In the genomic region with DNA sequence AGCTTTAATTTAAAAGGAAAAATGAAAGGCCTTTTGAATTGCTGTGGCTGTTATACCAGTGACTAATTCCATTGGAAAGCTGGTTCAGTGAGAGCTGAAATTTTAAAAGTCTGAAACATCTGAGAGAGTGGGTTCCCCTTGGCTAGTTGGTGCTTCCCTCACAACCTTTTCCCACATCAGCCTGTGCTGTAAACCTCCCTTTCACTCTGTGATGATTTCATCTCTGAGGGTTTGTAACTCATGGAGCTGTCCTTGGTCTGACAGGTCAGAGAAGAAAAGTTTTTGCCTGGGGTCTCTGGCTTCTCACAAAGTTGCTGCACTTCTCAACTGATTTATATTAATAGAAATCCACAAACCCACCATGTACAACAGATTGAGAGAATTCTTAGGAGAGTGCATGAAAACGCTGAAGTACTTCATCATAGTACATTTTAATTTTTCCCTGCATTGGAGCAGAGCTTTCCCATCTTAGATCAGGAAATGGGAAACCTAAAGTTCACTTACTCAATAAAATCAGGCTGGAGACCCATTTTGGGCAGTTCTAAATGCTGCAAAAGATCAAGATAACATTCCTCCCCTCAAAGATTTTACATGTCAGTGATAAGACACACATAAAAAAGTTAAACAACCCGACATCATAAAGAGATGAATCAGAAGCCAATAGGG, we compare ENCODE assay signal across 15 cellular contexts.
DNase-seq lines count a peak whose midpoint lies in the region; ATAC-seq and TF ChIP-seq lines count a peak whose summit lies in the region.
"Had no signal": no experiment of that assay in that cellular context is flagged by ENCODE, and none has a peak within 500 bp of the region (broad histone marks: within the 10 kb centered on the region; RNA-seq: fewer than 3 reads in every experiment).

No MANE protein-coding gene starts in this region.

- no peak overlapping the region for H2AK9ac ChIP-seq in IMR-90 (replicated peaks; ENCODE audit: low read depth, low read length, poor library complexity)

- TF ChIP-seq CTCF in IMR-90 (conservative IDR thresholded peaks at IDR 0.05; ENCODE audit: low read depth, low read length) = no peak
- no peak for TF ChIP-seq CTCF in astrocyte of the spinal cord (IDR thresholded peaks at IDR 0.05; ENCODE audit: low read depth, low read length)

- H4K20me1 ChIP-seq in IMR-90 (ENCODE audit: insufficient read depth, low read length) = no peaks in the 10 kb centered on the region

- H3K36me3 ChIP-seq in IMR-90 (ENCODE audit: control insufficient read depth, insufficient read depth, low read length) = no peaks in the 10 kb centered on the region
- H3K36me3 ChIP-seq: suprapubic skin had no signal

- no peak overlapping the region for H3K23ac ChIP-seq in IMR-90 (ENCODE audit: low read depth, low read length)

- H2BK5ac ChIP-seq in IMR-90 (ENCODE audit: low read depth, low read length, poor library complexity, severe bottlenecking) = no peak overlapping the region

- no peaks in the 10 kb centered on the region for H3K27me3 ChIP-seq in IMR-90 (ENCODE audit: control insufficient read depth, insufficient read depth, low read length)
- H3K27me3 ChIP-seq: suprapubic skin had no signal

- H3K18ac ChIP-seq in IMR-90 (ENCODE audit: low read depth, low read length) = no peak overlapping the region

- H3K9ac ChIP-seq in IMR-90 (ENCODE audit: low read depth, low read length) = no peak overlapping the region

- H3K9me3 Mint-ChIP-seq in T-helper 2 cell treated with Interferon-gamma antibody and Interleukin-4, amounts not matched to agents 5 μg/mL and 100 μg/mL, for 36 hours = no peaks in the 10 kb centered on the region
- H3K9me3 Mint-ChIP-seq: naive B cell had no signal

- no peak for TF ChIP-seq RAD21 in IMR-90 (IDR thresholded peaks at IDR 0.05; ENCODE audit: low read length)

- dilution Hi-C loops in IMR-90 (cut with HindIII; ENCODE audit: low sequenced_read_pairs, unreplicated experiment) = no loop called here

- H3K56ac ChIP-seq in IMR-90 (ENCODE audit: extremely low read depth, insufficient read depth, low read length) = no peak overlapping the region

- no peak overlapping the region for H4K8ac ChIP-seq in IMR-90 (ENCODE audit: low read depth in 2 of 2, low read length in 2 of 2)

- no peak overlapping the region for H3K4me2 ChIP-seq in IMR-90 (ENCODE audit: low read depth, low read length)
- H3K4me2 ChIP-seq: smooth muscle cell had no signal

- H2BK15ac ChIP-seq in IMR-90 (ENCODE audit: low read depth, low read length) = no peak overlapping the region

- no peak overlapping the region for H2BK120ac ChIP-seq in IMR-90 (ENCODE audit: low read depth, low read length)

- BruUV-seq in IMR-90 (replicated peaks; lab: Mats Ljungman, UMichigan) = no TSS peak

- H3K79me1 ChIP-seq in IMR-90 (ENCODE audit: low read depth in 1 of 2, low read length in 2 of 2) = no peaks in the 10 kb centered on the region

- peaks cover 10% of the 10 kb centered on the region for H3K27me3 Mint-ChIP-seq in T-helper 2 cell treated with Interferon-gamma antibody and Interleukin-4, amounts not matched to agents 5 μg/mL and 100 μg/mL, for 36 hours (ENCODE audit: low read depth)

- H3K4me1 ChIP-seq in IMR-90 (ENCODE audit: control insufficient read depth, insufficient read depth, low read length) = no peaks in the 10 kb centered on the region
- H3K4me1 ChIP-seq: suprapubic skin had no signal

- CTCF ChIA-PET in IMR-90 (lab: Yijun Ruan, JAX) = no interaction called here

- no peak overlapping the region for H2BK20ac ChIP-seq in IMR-90 (ENCODE audit: low read depth, low read length)

- no peaks in the 10 kb centered on the region for H3K4me1 Mint-ChIP-seq in T-helper 2 cell treated with Interferon-gamma antibody and Interleukin-4, amounts not matched to agents 5 μg/mL and 100 μg/mL, for 36 hours (ENCODE audit: low read depth)
- H3K4me1 Mint-ChIP-seq: naive B cell had no signal

- no peak overlapping the region for H3K4ac ChIP-seq in IMR-90 (ENCODE audit: low read depth, low read length)

- no peak overlapping the region for H4K91ac ChIP-seq in IMR-90 (ENCODE audit: insufficient read depth, low read depth, low read length)

- no peak overlapping the region for H3K27ac Mint-ChIP-seq in T-helper 2 cell treated with Interferon-gamma antibody and Interleukin-4, amounts not matched to agents 5 μg/mL and 100 μg/mL, for 36 hours

- H3K4me3 Mint-ChIP-seq in T-helper 2 cell treated with Interferon-gamma antibody and Interleukin-4, amounts not matched to agents 5 μg/mL and 100 μg/mL, for 36 hours = no peak overlapping the region
- H3K4me3 Mint-ChIP-seq: naive B cell had no signal

- H3K9me3 ChIP-seq in IMR-90 (ENCODE audit: control insufficient read depth, insufficient read depth, low read length) = no peaks in the 10 kb centered on the region
- H3K9me3 ChIP-seq: suprapubic skin had no signal

- no peak overlapping the region for H2AK5ac ChIP-seq in IMR-90 (ENCODE audit: low read depth, low read length)

- ATAC-seq in IMR-90 (ENCODE audit: low read depth) (peak; percentile 89), GM19455 (IDR thresholded peaks at IDR 0.05; ENCODE audit: unreplicated experiment) (no peak)

- no peak overlapping the region for H2AFZ ChIP-seq in IMR-90 (replicated peaks; ENCODE audit: low read length, poor library complexity)

- H3K27ac ChIP-seq in IMR-90 (ENCODE audit: insufficient read depth, low read length) = no peak overlapping the region
- H3K27ac ChIP-seq: suprapubic skin had no signal

- no peaks in the 10 kb centered on the region for H3K36me3 Mint-ChIP-seq in T-helper 2 cell treated with Interferon-gamma antibody and Interleukin-4, amounts not matched to agents 5 μg/mL and 100 μg/mL, for 36 hours (ENCODE audit: low read depth)
- H3K36me3 Mint-ChIP-seq: naive B cell had no signal

- no peak overlapping the region for H3K14ac ChIP-seq in IMR-90 (replicated peaks; ENCODE audit: low read depth, low read length)

- H3K9me1 ChIP-seq in IMR-90 (ENCODE audit: insufficient read depth, low read length) = peaks cover 3% of the 10 kb centered on the region; the same call in 1 of the 2 replicates

- H4K5ac ChIP-seq in IMR-90 (ENCODE audit: low read depth, low read length) = no peak overlapping the region

- DNase-seq in Daoy (ENCODE audit: low read depth) = peak; percentile 29
- peak; percentile 59 for DNase-seq in IMR-90
- DNase-seq in astrocyte of the spinal cord (ENCODE audit: low read depth, low spot score) = peak; percentile 18
- peak; percentile 53 for DNase-seq in left kidney (ENCODE audit: low read depth, low spot score)
- no peak for DNase-seq in activated naive CD4-positive, alpha-beta T cell treated with Interleukin-2 at 50 U/mL for 16 hours
- DNase-seq in T-helper 2 cell treated with Interferon-gamma antibody and Interleukin-4, amounts not matched to agents 5 μg/mL and 100 μg/mL, for 36 hours (ENCODE audit: low spot score) = no peak
- DNase-seq in posterior vena cava (ENCODE audit: low spot score) = no peak
- DNase-seq: activated CD4-positive, alpha-beta T cell treated with anti-CD3 and anti-CD28 coated beads for 1 hour; activated effector memory CD4-positive, alpha-beta T cell treated with Interleukin-2 at 50 U/mL for 16 hours; naive B cell; NCI-H187 treated with DMSO at 0.1 percent for 48 hours; Right ventricle myocardium superior had no signal

- POLR2A ChIA-PET in IMR-90 (lab: Charles Lee; ENCODE audit: unreplicated experiment) = interaction anchor here (0.8 kb wide), 1 partner anchor 157 kb away, joined by 6 read pairs; a partner anchor contains a TSS

- H3K4me3 ChIP-seq in IMR-90 (ENCODE audit: insufficient read depth, low read depth, low read length) = no peak overlapping the region
- H3K4me3 ChIP-seq in astrocyte of the spinal cord (ENCODE audit: low read depth, low read length) = no peak overlapping the region
- H3K4me3 ChIP-seq: smooth muscle cell, suprapubic skin had no signal

- no peak for TF ChIP-seq POLR2A in IMR-90 (IDR thresholded peaks at IDR 0.05; ENCODE audit: low read depth, low read length)

- intact Hi-C loops in IMR-90 (cut with micrococcal nuclease) = no loop called here
- intact Hi-C loops in posterior vena cava (cut with DNase I) = loop anchor here in 1 of 2 donors (10.0 kb wide), 1 partner anchor 1606 kb away; no protein-coding TSS in a partner anchor

- WGBS in IMR-90 (ENCODE audit: extremely low coverage in 2 of 2, insufficient read length in 1 of 2), 2 experiments = 60% methylated on average over 1 of the region's 2 CpGs; no CpG with 5 or more reads in 1 of the 2 experiments

- in situ Hi-C loops in IMR-90 (cut with MboI; ENCODE audit: low sequenced_read_pairs) (no loop called here), astrocyte of the spinal cord (cut with HindIII; ENCODE audit: low sequenced_read_pairs) (no loop called here)

TF ChIP-seq in IMR-90, 13 proteins besides CTCF, POLR2A, EP300 and RAD21:
- TF ChIP-seq CEBPB (IDR thresholded peaks at IDR 0.05; ENCODE audit: low read depth, low read length) = no peak
- TF ChIP-seq MAFK (IDR thresholded peaks at IDR 0.05; ENCODE audit: low read depth, low read length) = no peak
- no peak for TF ChIP-seq NFE2L2 (IDR thresholded peaks at IDR 0.05; ENCODE audit: low read depth, low read length)
TF ChIP-seq in IMR-90: peak in this region for 0.

Comparison
In these comparisons a context has a peak if more than half of its experiments do, and no peak if none do; other contexts are left out.
1. DNase-seq: peak in Daoy (single experiment), IMR-90 (single experiment), astrocyte of the spinal cord (single experiment) and left kidney (single experiment); none in activated naive CD4-positive, alpha-beta T cell treated with Interleukin-2 at 50 U/mL for 16 hours (single experiment), T-helper 2 cell treated with Interferon-gamma antibody and Interleukin-4, amounts not matched to agents 5 μg/mL and 100 μg/mL, for 36 hours (single experiment) and posterior vena cava (single experiment).